In genomic region chr11:93236741-93237675, GRCh38 we compare ENCODE assay signal across 8 cellular contexts. TPM values are rescaled to one million over a fixed set of nuclear protein-coding genes. Genes with fewer than 3 reads are reported as not detected.
DNase-seq lines count a peak whose midpoint lies in the region; ATAC-seq and TF ChIP-seq lines count a peak whose summit lies in the region.

No MANE protein-coding gene starts in this region.

- H3K9me3 ChIP-seq in DND-41 (ENCODE audit: insufficient read depth, low read length, severe bottlenecking) = no peaks in the 10 kb centered on the region
- H3K9me3 ChIP-seq in prostate gland = no peaks in the 10 kb centered on the region

- H4K20me1 ChIP-seq in DND-41 (ENCODE audit: insufficient read depth, low read length) = no peaks in the 10 kb centered on the region

- H3K36me3 ChIP-seq in DND-41 (ENCODE audit: insufficient read depth, low read length) (no peaks in the 10 kb centered on the region), prostate gland (no peaks in the 10 kb centered on the region)

- H3K27me3 ChIP-seq in DND-41 (ENCODE audit: insufficient read depth, low read length, poor library complexity) = peaks cover 10% of the 10 kb centered on the region
- peaks cover 9% of the 10 kb centered on the region for H3K27me3 ChIP-seq in foreskin keratinocyte
- no peaks in the 10 kb centered on the region for H3K27me3 ChIP-seq in prostate gland (replicated peaks; ENCODE audit: insufficient read depth)

- no peak overlapping the region for H3K4me2 ChIP-seq in DND-41 (ENCODE audit: insufficient read depth, low read length)

- H3K27ac ChIP-seq in DND-41 (ENCODE audit: low read length) (no peak overlapping the region), foreskin keratinocyte (no peak overlapping the region), prostate gland (peak overlapping the region in 1 of 2 donors; percentile 28)

- intact Hi-C loops in prostate gland (cut with DNase I) = loop anchor here (10.0 kb wide), 1 partner anchor 292 kb away; no protein-coding TSS in a partner anchor

- ATAC-seq in DND-41 (ENCODE audit: insufficient read depth, low read depth) (peak; percentile 74), GM19328 (IDR thresholded peaks at IDR 0.05; ENCODE audit: unreplicated experiment) (peak; percentile 42), HG03575 (IDR thresholded peaks at IDR 0.05; ENCODE audit: extremely low read depth, insufficient number of reproducible peaks, low FRiP score, unreplicated experiment) (peak; percentile 86), foreskin keratinocyte (peak; percentile 67), GM21723 (IDR thresholded peaks at IDR 0.05; ENCODE audit: unreplicated experiment) (no peak)

- H2AFZ ChIP-seq in DND-41 (ENCODE audit: low read depth, low read length) = no peak overlapping the region

- no peak overlapping the region for H3K9ac ChIP-seq in DND-41 (ENCODE audit: low read depth, low read length)

- DNase-seq in DND-41 (peak; percentile 25), SHP77 treated with DMSO at 0.1 percent for 48 hours (lab: John Stamatoyannopoulos, UW) (peak; percentile 20), foreskin keratinocyte (peak in 1 of 2 donors; percentile 22), prostate gland (ENCODE audit: low spot score) (peak; percentile 54)
- DNase-seq in stimulated activated naive CD4-positive, alpha-beta T cell treated with Interleukin-2 at 50 U/mL for 16 hours (lab: John Stamatoyannopoulos, UW) = no peak

- no peaks in the 10 kb centered on the region for H3K4me1 ChIP-seq in DND-41 (ENCODE audit: insufficient read depth, low read length)
- no peaks in the 10 kb centered on the region for H3K4me1 ChIP-seq in foreskin keratinocyte
- H3K4me1 ChIP-seq in prostate gland (replicated peaks) = no peaks in the 10 kb centered on the region

- 32% methylated on average over 10 of the region's 10 CpGs for WGBS in prostate gland

- H3K79me2 ChIP-seq in DND-41 (ENCODE audit: insufficient read depth, low read length) = no peaks in the 10 kb centered on the region

- no peak overlapping the region for H3K4me3 ChIP-seq in DND-41 (ENCODE audit: low read depth in 1 of 2, low read length in 2 of 2)
- no peak overlapping the region for H3K4me3 ChIP-seq in prostate gland

- TF ChIP-seq CTCF in DND-41 (IDR thresholded peaks at IDR 0.05; ENCODE audit: borderline replicate concordance, extremely low read depth, low read length, poor library complexity, severe bottlenecking) (peak; percentile 54), foreskin keratinocyte (conservative IDR thresholded peaks at IDR 0.05) (peak; percentile 56), prostate gland (IDR thresholded peaks at IDR 0.05) (peak in 3 of 4 experiments; percentile 41 to 64 (median 55))

- no peak for TF ChIP-seq POLR2A in prostate gland (IDR thresholded peaks at IDR 0.05)

RNA-seq across cellular contexts. Expression of gene SLC36A4, which starts 39.2 kb away (rescaled TPM):
- total RNA-seq in foreskin keratinocyte (5.5 and 7.6 TPM in 2 replicates), prostate gland (10 to 100 TPM in 1 of 2 donors, 1 to 10 TPM in 1; 6.3 to 15.5 TPM)
- polyA plus RNA-seq in foreskin keratinocyte = 3.0 and 4.2 TPM in 2 replicates
